Comparison of ENCODE assay signal across 18 cellular contexts in the genomic region with DNA sequence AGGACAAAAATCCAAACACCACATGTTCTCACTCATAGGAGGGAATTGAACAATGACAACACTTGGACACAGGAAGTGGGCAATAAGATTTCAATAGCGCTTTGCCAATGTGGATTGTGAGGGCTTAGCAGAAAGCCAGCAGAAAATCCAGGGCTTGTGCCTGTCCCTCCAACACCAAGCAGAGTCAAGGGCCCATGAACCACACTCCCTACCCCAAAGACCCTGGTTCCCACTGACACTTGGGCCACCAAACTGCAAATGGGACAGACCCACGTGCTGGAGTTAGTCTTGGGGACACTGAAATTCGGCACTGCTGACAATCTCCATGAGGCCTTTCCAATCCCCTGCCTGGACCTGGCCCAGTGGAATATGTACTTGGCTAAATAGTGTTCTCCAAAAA.
"Had no signal": no experiment of that assay in that cellular context is flagged by ENCODE, and none has a peak within 500 bp of the region (broad histone marks: within the 10 kb centered on the region; RNA-seq: fewer than 3 reads in every experiment).

No MANE protein-coding gene starts in this region.

- ATAC-seq: effector memory CD8-positive, alpha-beta T cell; left cardiac atrium; left ventricle myocardium superior; psoas muscle; right lobe of liver had no signal

- H3K9me3 ChIP-seq: esophagus squamous epithelium, psoas muscle, right lobe of liver had no signal

- DNase-seq: effector memory CD8-positive, alpha-beta T cell; esophagus squamous epithelium; foreskin fibroblast; kidney; left cardiac atrium; left ventricle myocardium superior; mesenchymal stem cell; naive B cell; psoas muscle; retina; stimulated activated CD4-positive, alpha-beta T cell treated with anti-CD3 and anti-CD28 coated beads, Interleukin-12 subunit alpha, Interleukin-12 subunit beta, amount 100 ng/mL, for 4 hours; stimulated activated naive CD4-positive, alpha-beta T cell; trophoblast cell had no signal

- H3K4me3 ChIP-seq: esophagus squamous epithelium, hepatocyte, lung, psoas muscle, right lobe of liver, skin epidermis had no signal

- H3K36me3 ChIP-seq: esophagus squamous epithelium, right lobe of liver had no signal

- H3K27me3 ChIP-seq: esophagus squamous epithelium, right lobe of liver had no signal

- H3K4me1 ChIP-seq: esophagus squamous epithelium, parathyroid adenoma, psoas muscle, right lobe of liver had no signal

- H3K27ac ChIP-seq: esophagus squamous epithelium, hepatocyte, parathyroid adenoma, psoas muscle, right lobe of liver, skin epidermis had no signal
